20 cellular contexts compared by ENCODE assay signal in the genomic region with DNA sequence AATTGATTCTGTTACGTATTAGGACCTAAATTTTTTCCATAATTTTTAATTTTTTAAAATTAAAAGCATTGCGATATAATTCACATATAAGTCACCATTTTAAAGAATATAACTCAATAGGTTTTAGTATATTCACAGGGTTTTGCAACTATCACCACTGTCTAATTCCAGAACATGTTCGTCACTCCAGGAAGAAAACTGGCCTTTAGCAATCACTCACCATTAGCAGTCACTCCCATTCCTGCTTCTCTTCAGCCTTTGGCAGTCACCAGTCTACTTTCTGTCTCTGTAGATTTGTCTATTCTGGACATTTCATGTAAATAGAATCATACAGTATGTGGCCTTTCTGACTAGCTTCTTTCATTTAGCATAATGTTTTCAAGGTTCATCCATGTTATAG.
DNase-seq lines count a peak whose midpoint lies in the region; ATAC-seq and TF ChIP-seq lines count a peak whose summit lies in the region.
"Had no signal": no experiment of that assay in that cellular context is flagged by ENCODE, and none has a peak within 500 bp of the region (broad histone marks: within the 10 kb centered on the region; RNA-seq: fewer than 3 reads in every experiment).

No MANE protein-coding gene starts in this region.

- H3K9me3 ChIP-seq in SK-N-SH, result no peaks in the 10 kb centered on the region
- H3K9me3 ChIP-seq: Peyer's patch, SJSA1 had no signal

- no peak overlapping the region for H3K4me3 ChIP-seq in epithelial cell of esophagus (ENCODE audit: low read length)
- no peak overlapping the region for H3K4me3 ChIP-seq in fibroblast of villous mesenchyme (ENCODE audit: low read depth, low read length)
- no peak overlapping the region for H3K4me3 ChIP-seq in SK-N-SH (ENCODE audit: low read depth in 2 of 2, low read length in 1 of 2)
- H3K4me3 ChIP-seq: Peyer's patch, SJSA1 had no signal

- 96% methylated on average over 3 of the region's 3 CpGs for WGBS in SK-N-SH (ENCODE audit: low lambda C conversion rate)

- peaks cover 0 to 10% of the 10 kb centered on the region in 2 experiments for H3K36me3 ChIP-seq in SK-N-SH (replicated peaks in 1 of 2; ENCODE audit: control insufficient read depth in 1 of 2, insufficient read depth in 2 of 2, low read length in 1 of 2)
- H3K36me3 ChIP-seq: Peyer's patch, SJSA1 had no signal

- peaks cover 9% of the 10 kb centered on the region for H3F3A ChIP-seq in SK-N-SH (replicated peaks; ENCODE audit: insufficient read depth)

- peak; percentile 33 for DNase-seq in RWPE1 (ENCODE audit: low spot score)
- peak; percentile 90 for DNase-seq in epithelial cell of esophagus (ENCODE audit: low read depth)
- peak; percentile 23 for DNase-seq in fibroblast of villous mesenchyme (ENCODE audit: low read depth)
- no peak for DNase-seq in SK-N-SH
- DNase-seq in iPS-NIHi11 (ENCODE audit: low spot score), result no peak
- DNase-seq in activated CD8-positive, alpha-beta memory T cell treated with anti-CD3 and anti-CD28 coated beads, Interleukin-2, amount 50 U/mL, for 4 hours, result no peak
- DNase-seq: ACHN, AML-193, C1 segment of cervical spinal cord, GOT3, HCEC 1CT, NCI-H1694 treated with DMSO at 0.1 percent for 48 hours, NCI-H2081 treated with DMSO at 0.1 percent for 48 hours, NCI-H2171 treated with DMSO at 0.1 percent for 48 hours, NCI-H446, NCI-H526, Peyer's patch had no signal

- H4K20me1 ChIP-seq in SK-N-SH (ENCODE audit: insufficient read depth), result no peaks in the 10 kb centered on the region

- H2AFZ ChIP-seq in SK-N-SH (ENCODE audit: low read depth), result no peak overlapping the region

- CTCF ChIA-PET in RWPE1 (lab: Yijun Ruan, JAX), result no interaction called here
- CTCF ChIA-PET in SK-N-SH (lab: Yijun Ruan, JAX), result no interaction called here

- no peak overlapping the region for H3K4me2 ChIP-seq in SK-N-SH

- H3K9ac ChIP-seq in SK-N-SH, result no peak overlapping the region

- TF ChIP-seq CTCF in RWPE1 (conservative IDR thresholded peaks at IDR 0.05; ENCODE audit: low read depth) (no peak), epithelial cell of esophagus (IDR thresholded peaks at IDR 0.05; ENCODE audit: insufficient read depth, low read depth, low read length, missing control alignments) (no peak), fibroblast of villous mesenchyme (IDR thresholded peaks at IDR 0.05; ENCODE audit: insufficient read depth, low read depth, low read length) (no peak), SK-N-SH (IDR thresholded peaks at IDR 0.05) (no peak)

- no peaks in the 10 kb centered on the region for H3K9me2 ChIP-seq in SK-N-SH

- POLR2A ChIA-PET in RWPE1 (lab: Yijun Ruan, JAX; ENCODE audit: low non-redundant PET), result interaction anchor here (0.6 kb wide), 1 partner anchor 61 kb away, joined by 3 read pairs; no protein-coding TSS in a partner anchor
- POLR2A ChIA-PET in SK-N-SH (lab: Yijun Ruan, JAX), result no interaction called here

- ATAC-seq in GM19395 (IDR thresholded peaks at IDR 0.05; ENCODE audit: unreplicated experiment), result no peak
- ATAC-seq: Right ventricle myocardium inferior had no signal

- H3K27me3 ChIP-seq in SK-N-SH (ENCODE audit: insufficient read depth), result no peaks in the 10 kb centered on the region
- H3K27me3 ChIP-seq: Peyer's patch, SJSA1 had no signal

- TF ChIP-seq RAD21 in SK-N-SH (IDR thresholded peaks at IDR 0.05; ENCODE audit: low read length), result no peak

- H3K79me2 ChIP-seq in SK-N-SH (ENCODE audit: insufficient read depth), result peaks cover under 1% of the 10 kb centered on the region

- H3K27ac ChIP-seq in RWPE1 (peak overlapping the region; percentile 46), SK-N-SH (ENCODE audit: low read depth in 2 of 2, low read length in 1 of 2) (no peak overlapping the region)
- H3K27ac ChIP-seq: Peyer's patch, SJSA1 had no signal

- no peak for TF ChIP-seq EP300 in SK-N-SH (IDR thresholded peaks at IDR 0.05; ENCODE audit: borderline replicate concordance in 1 of 2, low read depth in 1 of 2, low read length in 1 of 2)

- H3K4me1 ChIP-seq in SK-N-SH (ENCODE audit: control insufficient read depth in 1 of 2, insufficient read depth in 2 of 2, low read depth in 1 of 2, low read length in 1 of 2), result peaks cover under 1 to 6% of the 10 kb centered on the region in 2 experiments; a peak in 2 of 4 replicates
- H3K4me1 ChIP-seq: Peyer's patch had no signal

TF ChIP-seq in SK-N-SH, 30 proteins besides CTCF, POLR2A, EP300 and RAD21:
- TF ChIP-seq POLR2AphosphoS5 (IDR thresholded peaks at IDR 0.05; ENCODE audit: low read depth, low read length), result no peak
- no peak for TF ChIP-seq JUND (IDR thresholded peaks at IDR 0.05)
- TF ChIP-seq TCF12 (IDR thresholded peaks at IDR 0.05), result no peak
- no peak for TF ChIP-seq RFX5 (IDR thresholded peaks at IDR 0.05; ENCODE audit: low read length)
TF ChIP-seq in SK-N-SH: peak in this region for 0.

Comparison
In these comparisons a context has a peak if more than half of its experiments do, and no peak if none do; other contexts are left out.
1. DNase-seq: peak in RWPE1 (single experiment), epithelial cell of esophagus (single experiment) and fibroblast of villous mesenchyme (single experiment); none in SK-N-SH (single experiment), iPS-NIHi11 (single experiment) and activated CD8-positive, alpha-beta memory T cell treated with anti-CD3 and anti-CD28 coated beads, Interleukin-2, amount 50 U/mL, for 4 hours (single experiment).